In genomic region chr17:15563375-15563857, GRCh38 we compare ENCODE assay signal across 8 cellular contexts. TPM values are rescaled to one million over a fixed set of nuclear protein-coding genes. Genes with fewer than 3 reads are reported as not detected.
A peak's percentile ranks its signal among the peaks of the same experiment; 100 is the strongest.
DNase-seq lines count a peak whose midpoint lies in the region; ATAC-seq and TF ChIP-seq lines count a peak whose summit lies in the region.
"Not testable (repeated sequence)": the region's sequence is repeated elsewhere in the genome, so short reads cannot be mapped to it uniquely, and the experiment has no call there.

TVP23C (minus strand) TSS chr17:15563483; CDS start chr17:15563448, 35 bp downstream.

- peak within 1 kb of the TSS; percentile 80 for H3K4me3 ChIP-seq in OCI-LY3 (ENCODE audit: low read length)

- not testable (repeated sequence) for H3K36me3 ChIP-seq in OCI-LY3 (replicated peaks; ENCODE audit: low read depth, low read length)

- peak; percentile 33 for DNase-seq in activated CD8-positive, alpha-beta memory T cell treated with anti-CD3 and anti-CD28 coated beads, Interleukin-2, amount 50 U/mL, for 24 hours (ENCODE audit: extremely low read depth)
- DNase-seq in medulla oblongata (ENCODE audit: extremely low spot score) = peak; percentile 59
- peak; percentile 18 to 51 (median 23) for DNase-seq in stimulated activated CD4-positive, alpha-beta T cell treated with anti-CD3 and anti-CD28 coated beads, TNF-alpha, amount 100 ng/mL, for 1 hour (ENCODE audit: low read depth in 3 of 3, low spot score in 1 of 3)

- H4K20me1 ChIP-seq in OCI-LY3 (ENCODE audit: insufficient read depth, low read length) = not testable (repeated sequence)

- peak within 1 kb of the TSS; percentile 72 for H3K27ac ChIP-seq in C4-2B
- H3K27ac ChIP-seq in OCI-LY3 (ENCODE audit: low read length) = not testable (repeated sequence)

- H2AFZ ChIP-seq in OCI-LY3 (ENCODE audit: low read depth, low read length) = not testable (repeated sequence)

- peak within 1 kb of the TSS; percentile 37; the same call in 1 of the 2 replicates for H3K4me2 ChIP-seq in OCI-LY3 (ENCODE audit: low read length)

- peak; percentile 66 for ATAC-seq in GM19468 (IDR thresholded peaks at IDR 0.05; ENCODE audit: extremely low read depth, unreplicated experiment)
- peak; percentile 52 for ATAC-seq in HG03565 (IDR thresholded peaks at IDR 0.05; ENCODE audit: unreplicated experiment)

- not testable (repeated sequence) for H3K4me1 ChIP-seq in OCI-LY3 (ENCODE audit: low read length)

- H3K79me2 ChIP-seq in OCI-LY3 (ENCODE audit: low read length) = not testable (repeated sequence)

- in situ Hi-C loops in endometrial microvascular endothelial cells (cut with HindIII; ENCODE audit: inconsistent ontology term, low pct_unique_long_range_greater_than_20kb, low sequenced_read_pairs) = not testable (repeated sequence)

- H3K27me3 ChIP-seq in OCI-LY3 (ENCODE audit: low read depth, low read length) = not testable (repeated sequence)

- peak within 1 kb of the TSS; percentile 52; the same call in 1 of the 2 replicates for H3K9ac ChIP-seq in OCI-LY3 (ENCODE audit: low read length)

- not testable (repeated sequence) for H3K9me3 ChIP-seq in OCI-LY3 (ENCODE audit: insufficient read depth, low read length)

- not testable (repeated sequence) for TF ChIP-seq CTCF in C4-2B (conservative IDR thresholded peaks at IDR 0.05); OCI-LY3 (IDR thresholded peaks at IDR 0.05; ENCODE audit: low read depth, low read length)

RNA-seq across cellular contexts. Expression of gene TVP23C, which starts in this region (rescaled TPM):
- 17.7 TPM for total RNA-seq in endometrial microvascular endothelial cells (ENCODE audit: inconsistent ontology term)
